Comparison of ENCODE assay signal across 1 cellular context in genomic region chr2:20615466-20616241, GRCh38.
TF ChIP-seq lines count a peak whose summit lies in the region.

No MANE protein-coding gene starts in this region.

TF ChIP-seq in HepG2, 621 proteins besides CTCF, POLR2A, EP300 and RAD21 (continues in another document):
- 0 out of 2 replicates have a peak, but pooled peaks have one; percentile 30 for TF ChIP-seq LBX2 (CRISPR knock-in tag; IDR thresholded peaks at IDR 0.05; ENCODE audit: borderline replicate concordance)
- no peak for TF ChIP-seq NR2C2 (CRISPR knock-in tag; IDR thresholded peaks at IDR 0.05; ENCODE audit: borderline replicate concordance)
- peak; percentile 64 for TF ChIP-seq FOXA3 (CRISPR knock-in tag; IDR thresholded peaks at IDR 0.05)
- no peak for TF ChIP-seq FOXM1 (CRISPR knock-in tag; IDR thresholded peaks at IDR 0.05)
- peak; percentile 55 for TF ChIP-seq TBL1XR1 (IDR thresholded peaks at IDR 0.05; ENCODE audit: borderline replicate concordance, low read length, partially characterized antibody)
- peak; percentile 64 for TF ChIP-seq ARID5B (CRISPR knock-in tag; IDR thresholded peaks at IDR 0.05)
- 0 out of 2 replicates have a peak, but pooled peaks have one; percentile 75 for TF ChIP-seq WIZ (CRISPR knock-in tag; IDR thresholded peaks at IDR 0.05)
- TF ChIP-seq NFYC (CRISPR knock-in tag; IDR thresholded peaks at IDR 0.05), result no peak
- no peak for TF ChIP-seq THAP8 (CRISPR knock-in tag; IDR thresholded peaks at IDR 0.05; ENCODE audit: borderline replicate concordance)
- TF ChIP-seq ZNF598 (CRISPR knock-in tag; IDR thresholded peaks at IDR 0.05; ENCODE audit: borderline replicate concordance), result peak; percentile 44; the same call in 1 of the 2 replicates
- TF ChIP-seq TFAP4 (IDR thresholded peaks at IDR 0.05; ENCODE audit: borderline replicate concordance, low read depth), result peak; percentile 84
- peak; percentile 39; the same call in 1 of the 2 replicates for TF ChIP-seq ZNF414 (CRISPR knock-in tag; IDR thresholded peaks at IDR 0.05)
- TF ChIP-seq IRX3 (CRISPR knock-in tag; IDR thresholded peaks at IDR 0.05; ENCODE audit: borderline replicate concordance, low read depth), result no peak
- peak; percentile 62; the same call in 1 of the 2 replicates for TF ChIP-seq MXD1 (CRISPR knock-in tag; IDR thresholded peaks at IDR 0.05)
- no peak for TF ChIP-seq PRDM15 (CRISPR knock-in tag; IDR thresholded peaks at IDR 0.05)
- TF ChIP-seq RBFOX2 (IDR thresholded peaks at IDR 0.05; ENCODE audit: low read depth, low read length), result no peak
- TF ChIP-seq ZNF280D (CRISPR knock-in tag; IDR thresholded peaks at IDR 0.05), result no peak
- no peak for TF ChIP-seq ZSCAN22 (CRISPR knock-in tag; IDR thresholded peaks at IDR 0.05)
- TF ChIP-seq ZNF687 (CRISPR knock-in tag; IDR thresholded peaks at IDR 0.05), result peak; percentile 86
- TF ChIP-seq NFIB (CRISPR knock-in tag; IDR thresholded peaks at IDR 0.05; ENCODE audit: borderline replicate concordance), result no peak
- TF ChIP-seq RAD51 (IDR thresholded peaks at IDR 0.05; ENCODE audit: borderline replicate concordance), result no peak
- TF ChIP-seq TRAFD1 (CRISPR knock-in tag; IDR thresholded peaks at IDR 0.05; ENCODE audit: borderline replicate concordance), result 0 out of 2 replicates have a peak, but pooled peaks have one; percentile 39
- TF ChIP-seq SPEN (CRISPR knock-in tag; IDR thresholded peaks at IDR 0.05; ENCODE audit: low read depth), result 0 out of 2 replicates have a peak, but pooled peaks have one; percentile 52
- no peak for TF ChIP-seq TFDP1 (CRISPR knock-in tag; IDR thresholded peaks at IDR 0.05; ENCODE audit: borderline replicate concordance)
- TF ChIP-seq SP140L (CRISPR knock-in tag; IDR thresholded peaks at IDR 0.05; ENCODE audit: borderline replicate concordance), result no peak
- no peak for TF ChIP-seq GLMP (CRISPR knock-in tag; IDR thresholded peaks at IDR 0.05; ENCODE audit: borderline replicate concordance)
- peak; percentile 84; the same call in 1 of the 2 replicates for TF ChIP-seq ZNF737 (CRISPR knock-in tag; IDR thresholded peaks at IDR 0.05; ENCODE audit: borderline replicate concordance)
- no peak for TF ChIP-seq CREM (IDR thresholded peaks at IDR 0.05)
- TF ChIP-seq CREM (CRISPR knock-in tag; IDR thresholded peaks at IDR 0.05), result no peak
- no peak for TF ChIP-seq DPF2 (CRISPR knock-in tag; IDR thresholded peaks at IDR 0.05; ENCODE audit: borderline replicate concordance, low read depth)
